Comparison of ENCODE assay signal across 21 cellular contexts in the genomic region with DNA sequence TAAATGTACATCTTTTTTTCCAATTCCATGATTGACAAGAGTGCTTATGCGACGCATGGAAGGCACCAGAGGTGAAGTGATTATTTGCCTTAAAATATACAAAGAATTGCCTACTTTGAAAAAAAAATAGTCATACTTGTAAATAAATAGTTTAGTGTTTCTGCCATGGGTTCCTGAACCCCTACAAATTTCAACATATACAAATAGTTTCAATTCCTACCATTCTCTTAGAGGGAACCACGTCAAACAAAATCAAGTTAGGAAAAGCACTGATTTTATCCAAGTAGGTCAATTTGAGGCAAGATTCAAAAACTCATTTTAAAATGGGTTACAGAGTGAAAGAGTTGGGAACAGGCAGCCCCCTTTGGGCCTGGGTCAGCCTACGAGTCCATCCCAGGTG. TPM values are rescaled to one million over a fixed set of nuclear protein-coding genes. Genes with fewer than 3 reads are reported as not detected.
"Had no signal": no experiment of that assay in that cellular context is flagged by ENCODE, and none has a peak within 500 bp of the region (broad histone marks: within the 10 kb centered on the region; RNA-seq: fewer than 3 reads in every experiment).

No MANE protein-coding gene starts in this region.

- H3K4me3 Mint-ChIP-seq: activated T-cell treated with anti-CD3 and anti-CD28 coated beads, Interleukin-2, amount 50 U/mL, for 72 hours; effector memory CD8-positive, alpha-beta T cell; stimulated activated memory B cell treated with anti-CD40 and anti-IgM and Interleukin-4, amounts not matched to agents 10 μg/mL and 1 μg/mL and 100 μg/mL, for 72 hours had no signal

- H3K4me1 Mint-ChIP-seq: stimulated activated memory B cell treated with anti-CD40 and anti-IgM and Interleukin-4, amounts not matched to agents 10 μg/mL and 1 μg/mL and 100 μg/mL, for 72 hours had no signal

- H3K27ac Mint-ChIP-seq: activated T-cell treated with anti-CD3 and anti-CD28 coated beads, Interleukin-2, amount 50 U/mL, for 72 hours; stimulated activated memory B cell treated with anti-CD40 and anti-IgM and Interleukin-4, amounts not matched to agents 10 μg/mL and 1 μg/mL and 100 μg/mL, for 72 hours had no signal

- H3K27me3 Mint-ChIP-seq: effector memory CD8-positive, alpha-beta T cell had no signal

- H3K27ac ChIP-seq: foreskin keratinocyte, psoas muscle, thoracic aorta, upper lobe of left lung, VCaP had no signal

- DNase-seq: activated CD4-positive, alpha-beta T cell treated with anti-CD3 and anti-CD28 coated beads, Interleukin-2, amount 50 U/mL, for 4 hours; activated effector memory CD4-positive, alpha-beta T cell treated with anti-CD3 and anti-CD28 coated beads, Interleukin-2, amount 50 U/mL, for 16 hours; activated naive CD4-positive, alpha-beta T cell treated with anti-CD3 and anti-CD28 coated beads, Interleukin-2, amount 50 U/mL, for 16 hours; activated T-cell treated with anti-CD3 and anti-CD28 coated beads, Interleukin-2, amount 50 U/mL, for 72 hours; effector memory CD8-positive, alpha-beta T cell; foreskin keratinocyte; glutamatergic neuron; hippocampal formation; islet precursor cell; psoas muscle; right cardiac atrium; stimulated activated CD4-positive, alpha-beta T cell treated with anti-CD3 and anti-CD28 coated beads, Interleukin-4, amount 100 ng/mL, for 24 hours; T-helper 2 cell; upper lobe of left lung had no signal

- H3K9me3 Mint-ChIP-seq: activated T-cell treated with anti-CD3 and anti-CD28 coated beads, Interleukin-2, amount 50 U/mL, for 72 hours; effector memory CD8-positive, alpha-beta T cell; stimulated activated memory B cell treated with anti-CD40 and anti-IgM and Interleukin-4, amounts not matched to agents 10 μg/mL and 1 μg/mL and 100 μg/mL, for 72 hours had no signal

- H3K9me3 ChIP-seq: psoas muscle, thoracic aorta, upper lobe of left lung had no signal

- ATAC-seq: activated T-cell treated with anti-CD3 and anti-CD28 coated beads, Interleukin-2, amount 50 U/mL, for 72 hours; effector memory CD8-positive, alpha-beta T cell; foreskin keratinocyte; psoas muscle; right cardiac atrium; stimulated activated memory B cell treated with anti-CD40 and anti-IgM and Interleukin-4, amounts not matched to agents 10 μg/mL and 1 μg/mL and 100 μg/mL, for 72 hours had no signal

- H3K27me3 ChIP-seq: foreskin keratinocyte, upper lobe of left lung had no signal

- H3K36me3 Mint-ChIP-seq: stimulated activated memory B cell treated with anti-CD40 and anti-IgM and Interleukin-4, amounts not matched to agents 10 μg/mL and 1 μg/mL and 100 μg/mL, for 72 hours had no signal

- H3K4me3 ChIP-seq: lung, psoas muscle, thoracic aorta, upper lobe of left lung had no signal

RNA-seq across cellular contexts. Expression of a gene that starts 36.9 kb away (rescaled TPM):
- total RNA-seq: cerebellum, dermis microvascular lymphatic vessel endothelial cell, foreskin keratinocyte, myocyte, psoas muscle had no signal
